Comparison of ENCODE assay signal across 8 cellular contexts in the genomic region with DNA sequence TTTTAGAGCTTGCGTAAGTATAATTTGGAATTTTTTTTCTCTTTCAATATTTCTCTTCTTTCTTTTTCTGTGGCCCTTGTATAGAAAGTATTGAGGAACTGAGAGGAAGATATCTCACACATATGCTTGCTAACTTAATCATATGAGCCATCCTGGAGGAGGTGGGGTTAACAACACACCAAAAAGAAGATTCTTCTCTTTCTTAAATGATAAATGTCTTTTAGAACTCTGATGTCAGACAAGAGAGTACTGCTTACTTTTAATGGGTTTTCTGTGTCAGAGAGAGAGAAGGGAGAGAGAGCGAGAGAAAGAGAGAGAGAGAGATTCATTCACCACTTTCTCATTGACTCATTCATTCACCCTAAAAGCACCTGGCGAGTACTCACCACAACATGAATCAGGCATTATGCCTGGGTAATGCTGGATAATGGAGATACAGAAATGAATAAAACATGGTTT.
DNase-seq lines count a peak whose midpoint lies in the region; ATAC-seq and TF ChIP-seq lines count a peak whose summit lies in the region.

No MANE protein-coding gene starts in this region.

- no peaks in the 10 kb centered on the region for H3K36me3 ChIP-seq in GM06990 (ENCODE audit: control insufficient read depth, insufficient read depth, low read length)

- H3K9me3 Mint-ChIP-seq in activated naive CD8-positive, alpha-beta T cell (ENCODE audit: low read depth) = no peaks in the 10 kb centered on the region

- DNase-seq in GM06990 (ENCODE audit: extremely low read depth, insufficient read length) = peak; percentile 78
- DNase-seq in NOMO-1 treated with DMSO at 0.1 percent for 48 hours (lab: John Stamatoyannopoulos, UW; ENCODE audit: unreplicated experiment) = no peak
- no peak for DNase-seq in hippocampal formation (lab: John Stamatoyannopoulos, UW)
- no peak for DNase-seq in NCI-H128 (lab: John Stamatoyannopoulos, UW; ENCODE audit: unreplicated experiment)
- DNase-seq in NCI-H345 (lab: John Stamatoyannopoulos, UW) = no peak

- no peaks in the 10 kb centered on the region for H3K36me3 Mint-ChIP-seq in activated naive CD8-positive, alpha-beta T cell

- peaks cover 84% of the 10 kb centered on the region for H3K4me1 Mint-ChIP-seq in activated naive CD8-positive, alpha-beta T cell (ENCODE audit: low read depth)

- H3K27me3 ChIP-seq in GM06990 (replicated peaks; ENCODE audit: control insufficient read depth, insufficient read depth, low read length) = no peaks in the 10 kb centered on the region

- H3K4me3 Mint-ChIP-seq in activated naive CD8-positive, alpha-beta T cell = peak overlapping the region; percentile 46

- TF ChIP-seq CTCF in GM06990 (IDR thresholded peaks at IDR 0.05; ENCODE audit: insufficient read depth, low read length, poor library complexity, severe bottlenecking) = no peak

- ATAC-seq in GM19467 (IDR thresholded peaks at IDR 0.05; ENCODE audit: unreplicated experiment) (peak; percentile 49), HG03175 (IDR thresholded peaks at IDR 0.05; ENCODE audit: unreplicated experiment) (peak; percentile 63)

- H3K27me3 Mint-ChIP-seq in activated naive CD8-positive, alpha-beta T cell = no peaks in the 10 kb centered on the region

- peak overlapping the region; percentile 83 for H3K27ac Mint-ChIP-seq in activated naive CD8-positive, alpha-beta T cell

- no peak overlapping the region; the same call in 1 of the 2 replicates for H3K4me3 ChIP-seq in GM06990 (replicated peaks; ENCODE audit: low read depth, low read length)
